1 cellular context compared by ENCODE assay signal in the genomic region with DNA sequence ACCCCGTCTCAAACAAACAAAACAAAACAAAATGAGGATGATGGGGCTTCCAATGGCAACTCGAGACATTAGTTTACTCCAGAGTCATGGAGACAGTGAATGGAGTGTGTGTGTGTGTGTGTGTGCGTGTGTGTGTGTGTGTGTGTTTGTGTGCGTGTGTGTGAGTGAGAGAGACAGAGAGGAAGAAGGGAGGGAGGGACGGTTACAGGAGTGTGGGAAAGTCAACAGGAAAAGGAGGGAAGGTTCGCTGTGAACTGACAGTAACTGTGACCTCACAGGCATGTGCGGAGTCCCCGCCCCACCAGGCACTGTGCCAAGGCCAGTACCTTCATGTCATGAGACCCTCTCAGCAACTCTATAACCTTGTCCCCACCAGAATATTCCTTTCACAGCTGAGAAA.
TF ChIP-seq lines count a peak whose summit lies in the region.
"Not testable (repeated sequence)": the region's sequence is repeated elsewhere in the genome, so short reads cannot be mapped to it uniquely, and the experiment has no call there.

No MANE protein-coding gene starts in this region.

TF ChIP-seq in HepG2, 621 proteins besides CTCF, POLR2A, EP300 and RAD21 (continued from another document):
- TF ChIP-seq, protein P1, sequence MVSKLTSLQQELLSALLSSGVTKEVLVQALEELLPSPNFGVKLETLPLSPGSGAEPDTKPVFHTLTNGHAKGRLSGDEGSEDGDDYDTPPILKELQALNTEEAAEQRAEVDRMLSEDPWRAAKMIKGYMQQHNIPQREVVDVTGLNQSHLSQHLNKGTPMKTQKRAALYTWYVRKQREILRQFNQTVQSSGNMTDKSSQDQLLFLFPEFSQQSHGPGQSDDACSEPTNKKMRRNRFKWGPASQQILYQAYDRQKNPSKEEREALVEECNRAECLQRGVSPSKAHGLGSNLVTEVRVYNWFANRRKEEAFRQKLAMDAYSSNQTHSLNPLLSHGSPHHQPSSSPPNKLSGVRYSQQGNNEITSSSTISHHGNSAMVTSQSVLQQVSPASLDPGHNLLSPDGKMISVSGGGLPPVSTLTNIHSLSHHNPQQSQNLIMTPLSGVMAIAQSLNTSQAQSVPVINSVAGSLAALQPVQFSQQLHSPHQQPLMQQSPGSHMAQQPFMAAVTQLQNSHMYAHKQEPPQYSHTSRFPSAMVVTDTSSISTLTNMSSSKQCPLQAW (CRISPR knock-in tag; IDR thresholded peaks at IDR 0.05), result 0 out of 2 replicates have a peak, but pooled peaks have one; percentile 26
- TF ChIP-seq ZNF746 (CRISPR knock-in tag; IDR thresholded peaks at IDR 0.05), result peak; percentile 96
- TF ChIP-seq ZBTB21 (CRISPR knock-in tag; IDR thresholded peaks at IDR 0.05), result peak; percentile 52; the same call in 1 of the 2 replicates
- TF ChIP-seq TEAD3 (CRISPR knock-in tag; optimal IDR thresholded peaks at IDR 0.05; ENCODE audit: borderline replicate concordance), result peak; percentile 25
- TF ChIP-seq, protein P2, sequence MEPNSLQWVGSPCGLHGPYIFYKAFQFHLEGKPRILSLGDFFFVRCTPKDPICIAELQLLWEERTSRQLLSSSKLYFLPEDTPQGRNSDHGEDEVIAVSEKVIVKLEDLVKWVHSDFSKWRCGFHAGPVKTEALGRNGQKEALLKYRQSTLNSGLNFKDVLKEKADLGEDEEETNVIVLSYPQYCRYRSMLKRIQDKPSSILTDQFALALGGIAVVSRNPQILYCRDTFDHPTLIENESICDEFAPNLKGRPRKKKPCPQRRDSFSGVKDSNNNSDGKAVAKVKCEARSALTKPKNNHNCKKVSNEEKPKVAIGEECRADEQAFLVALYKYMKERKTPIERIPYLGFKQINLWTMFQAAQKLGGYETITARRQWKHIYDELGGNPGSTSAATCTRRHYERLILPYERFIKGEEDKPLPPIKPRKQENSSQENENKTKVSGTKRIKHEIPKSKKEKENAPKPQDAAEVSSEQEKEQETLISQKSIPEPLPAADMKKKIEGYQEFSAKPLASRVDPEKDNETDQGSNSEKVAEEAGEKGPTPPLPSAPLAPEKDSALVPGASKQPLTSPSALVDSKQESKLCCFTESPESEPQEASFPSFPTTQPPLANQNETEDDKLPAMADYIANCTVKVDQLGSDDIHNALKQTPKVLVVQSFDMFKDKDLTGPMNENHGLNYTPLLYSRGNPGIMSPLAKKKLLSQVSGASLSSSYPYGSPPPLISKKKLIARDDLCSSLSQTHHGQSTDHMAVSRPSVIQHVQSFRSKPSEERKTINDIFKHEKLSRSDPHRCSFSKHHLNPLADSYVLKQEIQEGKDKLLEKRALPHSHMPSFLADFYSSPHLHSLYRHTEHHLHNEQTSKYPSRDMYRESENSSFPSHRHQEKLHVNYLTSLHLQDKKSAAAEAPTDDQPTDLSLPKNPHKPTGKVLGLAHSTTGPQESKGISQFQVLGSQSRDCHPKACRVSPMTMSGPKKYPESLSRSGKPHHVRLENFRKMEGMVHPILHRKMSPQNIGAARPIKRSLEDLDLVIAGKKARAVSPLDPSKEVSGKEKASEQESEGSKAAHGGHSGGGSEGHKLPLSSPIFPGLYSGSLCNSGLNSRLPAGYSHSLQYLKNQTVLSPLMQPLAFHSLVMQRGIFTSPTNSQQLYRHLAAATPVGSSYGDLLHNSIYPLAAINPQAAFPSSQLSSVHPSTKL (CRISPR knock-in tag; IDR thresholded peaks at IDR 0.05), result peak; percentile 46
- peak; percentile 57; the same call in 1 of the 2 replicates for TF ChIP-seq ZNF501 (CRISPR knock-in tag; IDR thresholded peaks at IDR 0.05)
- TF ChIP-seq ZNF878 (CRISPR knock-in tag; IDR thresholded peaks at IDR 0.05), result peak; percentile 31; the same call in 1 of the 2 replicates
- TF ChIP-seq, protein P3, sequence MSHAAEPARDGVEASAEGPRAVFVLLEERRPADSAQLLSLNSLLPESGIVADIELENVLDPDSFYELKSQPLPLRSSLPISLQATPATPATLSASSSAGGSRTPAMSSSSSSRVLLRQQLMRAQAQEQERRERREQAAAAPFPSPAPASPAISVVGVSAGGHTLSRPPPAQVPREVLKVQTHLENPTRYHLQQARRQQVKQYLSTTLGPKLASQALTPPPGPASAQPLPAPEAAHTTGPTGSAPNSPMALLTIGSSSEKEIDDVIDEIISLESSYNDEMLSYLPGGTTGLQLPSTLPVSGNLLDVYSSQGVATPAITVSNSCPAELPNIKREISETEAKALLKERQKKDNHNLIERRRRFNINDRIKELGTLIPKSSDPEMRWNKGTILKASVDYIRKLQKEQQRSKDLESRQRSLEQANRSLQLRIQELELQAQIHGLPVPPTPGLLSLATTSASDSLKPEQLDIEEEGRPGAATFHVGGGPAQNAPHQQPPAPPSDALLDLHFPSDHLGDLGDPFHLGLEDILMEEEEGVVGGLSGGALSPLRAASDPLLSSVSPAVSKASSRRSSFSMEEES (CRISPR knock-in tag; IDR thresholded peaks at IDR 0.05), result peak; percentile 69
- TF ChIP-seq ERF (CRISPR knock-in tag; IDR thresholded peaks at IDR 0.05), result peak; percentile 61; the same call in 1 of the 2 replicates
- 0 out of 2 replicates have a peak, but pooled peaks have one; percentile 74 for TF ChIP-seq MIER3 (CRISPR knock-in tag; IDR thresholded peaks at IDR 0.05; ENCODE audit: borderline replicate concordance)
- peak; percentile 45; the same call in 1 of the 2 replicates for TF ChIP-seq ELF3 (CRISPR knock-in tag; IDR thresholded peaks at IDR 0.05)
- peak; percentile 37; the same call in 1 of the 2 replicates for TF ChIP-seq TBX2 (CRISPR knock-in tag; IDR thresholded peaks at IDR 0.05; ENCODE audit: borderline replicate concordance)
- TF ChIP-seq, protein P4, sequence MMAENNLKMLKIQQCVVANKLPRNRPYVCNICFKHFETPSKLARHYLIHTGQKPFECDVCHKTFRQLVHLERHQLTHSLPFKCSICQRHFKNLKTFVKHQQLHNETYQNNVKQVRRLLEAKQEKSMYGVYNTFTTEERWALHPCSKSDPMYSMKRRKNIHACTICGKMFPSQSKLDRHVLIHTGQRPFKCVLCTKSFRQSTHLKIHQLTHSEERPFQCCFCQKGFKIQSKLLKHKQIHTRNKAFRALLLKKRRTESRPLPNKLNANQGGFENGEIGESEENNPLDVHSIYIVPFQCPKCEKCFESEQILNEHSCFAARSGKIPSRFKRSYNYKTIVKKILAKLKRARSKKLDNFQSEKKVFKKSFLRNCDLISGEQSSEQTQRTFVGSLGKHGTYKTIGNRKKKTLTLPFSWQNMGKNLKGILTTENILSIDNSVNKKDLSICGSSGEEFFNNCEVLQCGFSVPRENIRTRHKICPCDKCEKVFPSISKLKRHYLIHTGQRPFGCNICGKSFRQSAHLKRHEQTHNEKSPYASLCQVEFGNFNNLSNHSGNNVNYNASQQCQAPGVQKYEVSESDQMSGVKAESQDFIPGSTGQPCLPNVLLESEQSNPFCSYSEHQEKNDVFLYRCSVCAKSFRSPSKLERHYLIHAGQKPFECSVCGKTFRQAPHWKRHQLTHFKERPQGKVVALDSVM (CRISPR knock-in tag; IDR thresholded peaks at IDR 0.05), result peak; percentile 31; the same call in 1 of the 2 replicates
- peak; percentile 49; the same call in 1 of the 2 replicates for TF ChIP-seq CREB1 (IDR thresholded peaks at IDR 0.05)
- not testable (repeated sequence) for TF ChIP-seq CREB1 (CRISPR knock-in tag; IDR thresholded peaks at IDR 0.05)
- peak; percentile 30; the same call in 1 of the 2 replicates for TF ChIP-seq MEF2D (CRISPR knock-in tag; IDR thresholded peaks at IDR 0.05)
- 0 out of 2 replicates have a peak, but pooled peaks have one; percentile 33 for TF ChIP-seq SOX5 (CRISPR knock-in tag; IDR thresholded peaks at IDR 0.05; ENCODE audit: borderline replicate concordance)
